In genomic region chr12:127912266-127912665, GRCh38 we compare ENCODE assay signal across 20 cellular contexts.
"Had no signal": no experiment of that assay in that cellular context is flagged by ENCODE, and none has a peak within 500 bp of the region (broad histone marks: within the 10 kb centered on the region; RNA-seq: fewer than 3 reads in every experiment).

No MANE protein-coding gene starts in this region.

- ATAC-seq: gastrocnemius medialis, heart right ventricle, left lung, left ventricle myocardium superior, lower lobe of right lung had no signal

- H3K4me1 ChIP-seq: esophagus muscularis mucosa, gastrocnemius medialis, heart right ventricle, left lung, lower lobe of right lung had no signal

- H3K27ac ChIP-seq: coronary artery, dorsolateral prefrontal cortex, esophagus muscularis mucosa, gastrocnemius medialis, heart right ventricle, left lung, lower lobe of right lung had no signal

- H3K4me3 ChIP-seq: coronary artery, dorsolateral prefrontal cortex, esophagus muscularis mucosa, gastrocnemius medialis, heart right ventricle, left lung, lower lobe of right lung, mucosa of descending colon had no signal

- H3K36me3 ChIP-seq: esophagus muscularis mucosa, gastrocnemius medialis, heart right ventricle, left lung, lower lobe of right lung had no signal

- H3K27me3 ChIP-seq: dorsolateral prefrontal cortex, esophagus muscularis mucosa, gastrocnemius medialis, heart right ventricle, left lung had no signal

- DNase-seq: dermis blood vessel endothelial cell; dorsolateral prefrontal cortex; effector CD4-positive, alpha-beta T cell; effector memory CD4-positive, alpha-beta T cell; foreskin fibroblast; foreskin melanocyte; gastrocnemius medialis; glutamatergic neuron; head of caudate nucleus; heart right ventricle; hippocampal formation; left cardiac atrium; left lung; left ventricle myocardium superior; lower lobe of right lung; mesenchymal stem cell; mucosa of descending colon; naive B cell had no signal

- H3K9me3 ChIP-seq: esophagus muscularis mucosa, gastrocnemius medialis, heart right ventricle, left lung, lower lobe of right lung, mucosa of descending colon had no signal
